Comparison of ENCODE assay signal across 9 cellular contexts in genomic region chr9:71768388-71769174, GRCh38. TPM values are rescaled to one million over a fixed set of nuclear protein-coding genes. Genes with fewer than 3 reads are reported as not detected.
A peak's percentile ranks its signal among the peaks of the same experiment; 100 is the strongest.
DNase-seq lines count a peak whose midpoint lies in the region; ATAC-seq, FAIRE-seq and TF ChIP-seq lines count a peak whose summit lies in the region.
"Had no signal": no experiment of that assay in that cellular context is flagged by ENCODE, and none has a peak within 500 bp of the region (broad histone marks: within the 10 kb centered on the region; RNA-seq: fewer than 3 reads in every experiment).

Gene CEMIP2 (minus strand): TSS chr9:71768513. CDS start chr9:71750373, 18,140 bp downstream.

- H3K4me2 ChIP-seq in keratinocyte (ENCODE audit: control insufficient read depth, extremely low read depth, insufficient read depth, low read depth, low read length), result peak within 1 kb of the TSS; percentile 91

- no peaks in the 10 kb centered on the region for H3K9me3 ChIP-seq in keratinocyte (ENCODE audit: control insufficient read depth, low read depth, low read length)

- ATAC-seq in GM18870 (IDR thresholded peaks at IDR 0.05; ENCODE audit: unreplicated experiment) (peak; percentile 38), HG03108 (IDR thresholded peaks at IDR 0.05; ENCODE audit: unreplicated experiment) (peak; percentile 68)

- TF ChIP-seq CTCF in AG09309 (IDR thresholded peaks at IDR 0.05; ENCODE audit: control insufficient read depth, insufficient read depth, low read depth, low read length, missing control alignments) (peak; percentile 25), keratinocyte (optimal IDR thresholded peaks at IDR 0.05 in 1 of 3, IDR thresholded peaks at IDR 0.05 in 1 of 3, conservative IDR thresholded peaks at IDR 0.05 in 1 of 3; ENCODE audit: extremely low read depth in 1 of 3, insufficient read depth in 2 of 3, low read length in 3 of 3) (peak; percentile 32 to 76 (median 56))

- H3K79me2 ChIP-seq in keratinocyte (ENCODE audit: control insufficient read depth, insufficient read depth, low read length), result peaks cover 45% of the 10 kb centered on the region

- peak within 1 kb of the TSS; percentile 92 for H3K9ac ChIP-seq in keratinocyte (ENCODE audit: control insufficient read depth, extremely low read depth, insufficient read depth, low read length)

- no peaks in the 10 kb centered on the region for H3K36me3 ChIP-seq in keratinocyte (ENCODE audit: control insufficient read depth in 2 of 2, extremely low read depth in 1 of 2, insufficient read depth in 2 of 2, low read length in 2 of 2)

- no peak for FAIRE-seq in keratinocyte (lab: Jason Lieb, UNC)
- FAIRE-seq: endometrium had no signal

- no peaks in the 10 kb centered on the region for H3K27me3 ChIP-seq in keratinocyte (ENCODE audit: control insufficient read depth, extremely low read depth, insufficient read depth, low read length)

- no peaks in the 10 kb centered on the region for H3K9me1 ChIP-seq in keratinocyte (ENCODE audit: control insufficient read depth, extremely low read depth, insufficient read depth, low read length)

- H3K27ac ChIP-seq in keratinocyte (ENCODE audit: control insufficient read depth, insufficient read depth, low read length), result peak within 1 kb of the TSS; percentile 89

- DNase-seq in AG09309 (ENCODE audit: low read depth), result peak; percentile 64
- DNase-seq in NCI-H2227 (lab: John Stamatoyannopoulos, UW; ENCODE audit: unreplicated experiment), result peak; percentile 89
- DNase-seq in activated CD4-positive, CD25-positive, alpha-beta regulatory T cell treated with anti-CD3 and anti-CD28 coated beads, Interleukin-2, amount 50 U/mL, for 72 hours, result peak; percentile 87
- peak; percentile 83 for DNase-seq in cerebellar cortex (ENCODE audit: low spot score)
- DNase-seq in keratinocyte (ENCODE audit: low read depth, low spot score), result no peak
- DNase-seq in stimulated activated CD4-positive, alpha-beta T cell treated with anti-CD3 and anti-CD28 coated beads, Interleukin-15, amount 100 ng/mL, for 1 hour (ENCODE audit: low read depth in 1 of 2, low spot score in 1 of 2), result peak; percentile 76 to 81

- dilution Hi-C loops in keratinocyte (cut with MboI; ENCODE audit: extremely low pct_ligation_motif_present, low sequenced_read_pairs), result no loop called here

- peak within 1 kb of the TSS; percentile 97 for H3K4me3 ChIP-seq in AG09309 (ENCODE audit: control insufficient read depth, low read depth, low read length)
- H3K4me3 ChIP-seq in keratinocyte (ENCODE audit: control insufficient read depth in 2 of 3, extremely low read depth in 1 of 3, insufficient read depth in 2 of 3, low read depth in 1 of 3, low read length in 3 of 3), result peak within 1 kb of the TSS; percentile 87 to 100 (median 98)

- H2AFZ ChIP-seq in keratinocyte (ENCODE audit: control insufficient read depth, low read length), result peak within 1 kb of the TSS; percentile 83

- H4K20me1 ChIP-seq in keratinocyte (ENCODE audit: control insufficient read depth, extremely low read depth, insufficient read depth, low read length), result no peaks in the 10 kb centered on the region

- H3K4me1 ChIP-seq in keratinocyte (ENCODE audit: control insufficient read depth, extremely low read depth, insufficient read depth, low read length), result peaks cover 38% of the 10 kb centered on the region

RNA-seq across cellular contexts. Expression of gene CEMIP2, which starts in this region (rescaled TPM):
- polyA plus RNA-seq in keratinocyte, result 47.7 to 79.4 TPM (median 48.7 TPM) in 3 replicates
- 6.6 TPM for polyA plus RNA-seq in keratinocyte (2011; ENCODE audit: low read depth)
- 14.1 and 18.0 TPM in 2 replicates for polyA plus RNA-seq in keratinocyte (2011; cell fraction: cytosol; rRNA removed)
- polyA plus RNA-seq in keratinocyte (2011; cell fraction: nucleus; rRNA removed), result 86.9 and 98.3 TPM in 2 replicates
- polyA plus RNA-seq in keratinocyte (2012; ENCODE audit: low replicate concordance), result 15.1 and 38.2 TPM in 2 replicates
- polyA minus RNA-seq in keratinocyte, result 118 to 163 TPM (median 160 TPM) in 3 replicates
- 50.1 TPM for polyA minus RNA-seq in keratinocyte (2011; cell fraction: cytosol; rRNA and poly(A)+ RNA removed)
- polyA minus RNA-seq in keratinocyte (2011; cell fraction: nucleus; rRNA and poly(A)+ RNA removed), result 155 and 264 TPM in 2 replicates
